ENCODE assay signal across 8 cellular contexts in the genomic region with DNA sequence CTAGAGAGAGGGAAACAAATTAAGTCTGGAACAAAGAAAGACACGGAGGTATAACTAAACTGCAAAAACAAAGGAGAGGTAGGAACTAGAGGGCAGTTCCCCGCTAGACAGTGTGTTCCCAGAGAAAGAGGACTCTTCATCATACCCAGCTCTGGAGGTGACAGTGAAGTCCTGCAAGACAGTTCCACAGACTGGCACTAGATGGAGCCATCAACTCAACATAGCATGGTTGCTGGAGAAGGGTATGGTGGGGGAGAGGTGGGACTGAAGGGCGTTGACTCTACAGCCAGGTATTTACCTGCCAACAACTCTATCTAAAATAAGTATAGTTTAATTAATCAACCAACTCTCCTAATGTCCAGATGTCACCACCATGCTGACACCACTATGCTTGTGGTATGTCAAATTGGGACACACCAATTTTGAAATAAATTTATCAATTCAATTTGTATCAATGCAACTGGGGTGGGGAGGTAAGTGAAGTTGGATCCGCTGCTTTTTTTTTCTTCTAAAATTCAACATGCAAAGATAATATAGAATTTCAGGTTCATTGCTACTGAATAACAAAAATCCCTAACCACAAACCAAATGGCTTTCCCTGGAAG. TPM values are rescaled to one million over a fixed set of nuclear protein-coding genes. Genes with fewer than 3 reads are reported as not detected.
A peak's percentile ranks its signal among the peaks of the same experiment; 100 is the strongest.
DNase-seq lines count a peak whose midpoint lies in the region; ATAC-seq and TF ChIP-seq lines count a peak whose summit lies in the region.

No MANE protein-coding gene starts in this region.

- H3K9me3 ChIP-seq in PC-3 (ENCODE audit: low read length), result no peaks in the 10 kb centered on the region

- no peak overlapping the region for H3K9ac ChIP-seq in PC-3 (ENCODE audit: low read length)

- no peaks in the 10 kb centered on the region for H3K79me2 ChIP-seq in PC-3 (ENCODE audit: low read length)

- intact Hi-C loops in PC-3 (cut with micrococcal nuclease), result loop anchor here (5.0 to 10.0 kb wide), 2 partner anchors 120 to 202 kb away; no protein-coding TSS in a partner anchor
- intact Hi-C loops in cardiac septum (cut with DNase I), result no loop called here

- H3F3A ChIP-seq in PC-3 (ENCODE audit: low read length, unreplicated experiment), result peaks cover 8% of the 10 kb centered on the region

- ATAC-seq in PC-3, result no peak

- no peaks in the 10 kb centered on the region for H3K36me3 ChIP-seq in PC-3 (ENCODE audit: low read depth, low read length)

- CTCF ChIA-PET in AG04449 (lab: Yijun Ruan, JAX), result interaction anchor here (1.0 to 2.5 kb wide), 3 partner anchors 11 to 106 kb away, joined by 3 to 7 read pairs (median 3); no protein-coding TSS in a partner anchor
- CTCF ChIA-PET in PC-3 (lab: Charles Lee), result interaction anchor here (0.6 kb wide), 1 partner anchor 92 kb away, joined by 4 read pairs; no protein-coding TSS in a partner anchor

- no peaks in the 10 kb centered on the region for H4K20me1 ChIP-seq in PC-3 (ENCODE audit: low read length)

- H3K9me2 ChIP-seq in PC-3 (replicated peaks; ENCODE audit: low read length), result no peaks in the 10 kb centered on the region

- H3K27ac ChIP-seq in PC-3 (ENCODE audit: low read length), result no peak overlapping the region

- H3K27me3 ChIP-seq in PC-3 (ENCODE audit: low read length), result no peaks in the 10 kb centered on the region

- H3K4me1 ChIP-seq in PC-3 (ENCODE audit: insufficient read depth, low read length), result peaks cover 36% of the 10 kb centered on the region

- DNase-seq in AG04449 (ENCODE audit: low read depth, low spot score), result no peak
- peak; percentile 72 for DNase-seq in PC-3
- peak; percentile 74 for DNase-seq in activated naive CD4-positive, alpha-beta T cell treated with anti-CD3 and anti-CD28 coated beads, Interleukin-2, amount 50 U/mL, for 16 hours
- peak; percentile 92 for DNase-seq in islet precursor cell
- DNase-seq in stimulated activated CD8-positive, alpha-beta memory T cell treated with anti-CD3 and anti-CD28 coated beads, Interleukin-2, amount 100 ng/mL, for 48 hours (ENCODE audit: low read depth in 2 of 2), result peak; percentile 50 to 66
- DNase-seq in SIG-M5 (lab: John Stamatoyannopoulos, UW), result no peak
- no peak for DNase-seq in cardiac septum (ENCODE audit: low spot score)

- no peak overlapping the region for H2AFZ ChIP-seq in PC-3 (ENCODE audit: low read length)

- BruUV-seq in PC-3 (replicated peaks; lab: Mats Ljungman, UMichigan), result no TSS peak

- TF ChIP-seq CTCF in AG04449 (IDR thresholded peaks at IDR 0.05; ENCODE audit: insufficient read depth, low read length, missing control alignments) (peak; percentile 60), GM12873 (IDR thresholded peaks at IDR 0.05; ENCODE audit: insufficient read depth, low read depth, low read length, missing control alignments) (peak; percentile 83), PC-3 (conservative IDR thresholded peaks at IDR 0.05; ENCODE audit: low read depth, low read length) (peak; percentile 84)

- H3K4me3 ChIP-seq in AG04449 (ENCODE audit: low read depth, low read length) (no peak overlapping the region), PC-3 (ENCODE audit: low read length) (no peak overlapping the region)

- no peak overlapping the region for H3K4me2 ChIP-seq in PC-3 (ENCODE audit: low read length)

- POLR2A ChIA-PET in AG04449 (lab: Yijun Ruan, JAX), result no interaction called here
- POLR2A ChIA-PET in PC-3 (lab: Charles Lee; ENCODE audit: unreplicated experiment), result no interaction called here

RNA-seq across cellular contexts. Expression of a gene that starts 9.7 kb away (rescaled TPM):
- 4.8 and 7.0 TPM in 2 replicates for total RNA-seq in PC-3 (2014; rRNA removed)
- total RNA-seq in cardiac septum, result 8.4 TPM

Comparison
In these comparisons a context has a peak if more than half of its experiments do, and no peak if none do; other contexts are left out.
1. DNase-seq: peak in PC-3 (single experiment), activated naive CD4-positive, alpha-beta T cell treated with anti-CD3 and anti-CD28 coated beads, Interleukin-2, amount 50 U/mL, for 16 hours (single experiment), islet precursor cell (single experiment) and stimulated activated CD8-positive, alpha-beta memory T cell treated with anti-CD3 and anti-CD28 coated beads, Interleukin-2, amount 100 ng/mL, for 48 hours (2 of 2); none in AG04449 (single experiment), SIG-M5 (single experiment) and cardiac septum (single experiment).
2. Peak in every context shown above with its lines, with median percentiles within 50 percentile points of each other: CTCF ChIP-seq.